Comparison of ENCODE assay signal across 9 cellular contexts in genomic region chr7:17234398-17235021, GRCh38.
DNase-seq lines count a peak whose midpoint lies in the region; ATAC-seq and TF ChIP-seq lines count a peak whose summit lies in the region.
"Had no signal": no experiment of that assay in that cellular context is flagged by ENCODE, and none has a peak within 500 bp of the region (broad histone marks: within the 10 kb centered on the region; RNA-seq: fewer than 3 reads in every experiment).

No MANE protein-coding gene starts in this region.

- H3K36me3 Mint-ChIP-seq in natural killer cell treated with Interleukin-12 subunit alpha and Interleukin-12 subunit beta and Interleukin-15 and Interleukin-18, amount 100 ng/mL, for 72 hours = peaks cover 26% of the 10 kb centered on the region

- no peaks in the 10 kb centered on the region for H3K79me2 ChIP-seq in DND-41 (ENCODE audit: insufficient read depth, low read length)

- no peaks in the 10 kb centered on the region for H3K27me3 Mint-ChIP-seq in natural killer cell treated with Interleukin-12 subunit alpha and Interleukin-12 subunit beta and Interleukin-15 and Interleukin-18, amount 100 ng/mL, for 72 hours

- H3K4me3 ChIP-seq in DND-41 (ENCODE audit: low read depth in 1 of 2, low read length in 2 of 2) (peak overlapping the region in 1 of 2 experiments; percentile 34; a peak in 2 of 4 replicates), upper lobe of left lung (no peak overlapping the region)
- H3K4me3 ChIP-seq in Jurkat, Clone E6-1 (ENCODE audit: low read length) = no peak overlapping the region

- H3K9ac ChIP-seq in DND-41 (ENCODE audit: low read depth, low read length) = peak overlapping the region; percentile 54

- TF ChIP-seq CTCF in DND-41 (IDR thresholded peaks at IDR 0.05; ENCODE audit: borderline replicate concordance, extremely low read depth, low read length, poor library complexity, severe bottlenecking) = no peak
- no peak for TF ChIP-seq CTCF in upper lobe of left lung (IDR thresholded peaks at IDR 0.05)

- H3K36me3 ChIP-seq in DND-41 (ENCODE audit: insufficient read depth, low read length) = no peaks in the 10 kb centered on the region
- no peaks in the 10 kb centered on the region for H3K36me3 ChIP-seq in upper lobe of left lung

- H3K27me3 ChIP-seq in DND-41 (ENCODE audit: insufficient read depth, low read length, poor library complexity) (no peaks in the 10 kb centered on the region), upper lobe of left lung (peaks cover 0 to 3% (median 0%) of the 10 kb centered on the region in 4 donors)

- peaks cover 46 to 54% of the 10 kb centered on the region in 2 donors for H3K4me1 Mint-ChIP-seq in natural killer cell treated with Interleukin-12 subunit alpha and Interleukin-12 subunit beta and Interleukin-15 and Interleukin-18, amount 100 ng/mL, for 72 hours (ENCODE audit: low read depth in 2 of 2)

- H3K4me2 ChIP-seq in DND-41 (ENCODE audit: insufficient read depth, low read length) = peak overlapping the region; percentile 52

- H3K27ac Mint-ChIP-seq in natural killer cell treated with Interleukin-12 subunit alpha and Interleukin-12 subunit beta and Interleukin-15 and Interleukin-18, amount 100 ng/mL, for 72 hours = peak overlapping the region; percentile 98 to 99

- WGBS in upper lobe of left lung, 2 donors = 55 to 68% methylated on average over 10 of the region's 10 CpGs

- peak overlapping the region; percentile 56 for H2AFZ ChIP-seq in DND-41 (ENCODE audit: low read depth, low read length)

- DNase-seq in DND-41 (peak; percentile 63), upper lobe of left lung (peak in 1 of 2 donors; percentile 45), NCI-H2196 treated with DMSO at 0.1 percent for 48 hours (lab: John Stamatoyannopoulos, UW; ENCODE audit: unreplicated experiment) (no peak)
- peak; percentile 56 for DNase-seq in Jurkat, Clone E6-1 (ENCODE audit: low read depth, low spot score)
- peak; percentile 65 to 66 for DNase-seq in activated CD4-positive, alpha-beta T cell treated with anti-CD3 and anti-CD28 coated beads for 4 hours
- peak; percentile 66 for DNase-seq in effector CD4-positive, alpha-beta T cell
- DNase-seq in natural killer cell treated with Interleukin-12 subunit alpha and Interleukin-12 subunit beta and Interleukin-15 and Interleukin-18, amount 100 ng/mL, for 72 hours (ENCODE audit: low spot score) = peak; percentile 84

- TF ChIP-seq POLR2A in upper lobe of left lung (IDR thresholded peaks at IDR 0.05) = no peak

- no peaks in the 10 kb centered on the region for H3K9me3 ChIP-seq in DND-41 (ENCODE audit: insufficient read depth, low read length, severe bottlenecking)
- H3K9me3 ChIP-seq in upper lobe of left lung = no peaks in the 10 kb centered on the region

- peak; percentile 86 for ATAC-seq in DND-41 (ENCODE audit: insufficient read depth, low read depth)
- ATAC-seq in GM21576 (IDR thresholded peaks at IDR 0.05; ENCODE audit: unreplicated experiment) = peak; percentile 97
- peak; percentile 94 to 95 for ATAC-seq in natural killer cell treated with Interleukin-12 subunit alpha and Interleukin-12 subunit beta and Interleukin-15 and Interleukin-18, amount 100 ng/mL, for 72 hours
- peak; percentile 71 to 96 for ATAC-seq in upper lobe of left lung (ENCODE audit: low FRiP score in 2 of 2)

- H3K4me3 Mint-ChIP-seq in natural killer cell treated with Interleukin-12 subunit alpha and Interleukin-12 subunit beta and Interleukin-15 and Interleukin-18, amount 100 ng/mL, for 72 hours = peak overlapping the region; percentile 88

- H3K4me1 ChIP-seq in DND-41 (ENCODE audit: insufficient read depth, low read length) (peaks cover 34% of the 10 kb centered on the region), upper lobe of left lung (peaks cover 0 to 2% (median 0%) of the 10 kb centered on the region in 4 donors)

- no peak for TF ChIP-seq EP300 in upper lobe of left lung (IDR thresholded peaks at IDR 0.05)

- no peaks in the 10 kb centered on the region for H4K20me1 ChIP-seq in DND-41 (ENCODE audit: insufficient read depth, low read length)

- H3K9me3 Mint-ChIP-seq in natural killer cell treated with Interleukin-12 subunit alpha and Interleukin-12 subunit beta and Interleukin-15 and Interleukin-18, amount 100 ng/mL, for 72 hours = peaks cover 11% of the 10 kb centered on the region

- H3K27ac ChIP-seq in DND-41 (ENCODE audit: low read length) (peak overlapping the region; percentile 85), upper lobe of left lung (peak overlapping the region in 3 of 4 donors; percentile 22 to 62 (median 27))
- H3K27ac ChIP-seq: VCaP had no signal
